In genomic region chr1:53326088-53326597, GRCh38 we compare ENCODE assay signal across 8 cellular contexts. TPM values are rescaled to one million over a fixed set of nuclear protein-coding genes. Genes with fewer than 3 reads are reported as not detected.
DNase-seq lines count a peak whose midpoint lies in the region; ATAC-seq and TF ChIP-seq lines count a peak whose summit lies in the region.

No MANE protein-coding gene starts in this region.

- no peaks in the 10 kb centered on the region for H3K9me2 ChIP-seq in DOHH2 (replicated peaks; ENCODE audit: control insufficient read depth, low read length)

- peaks cover 66% of the 10 kb centered on the region for H3K79me2 ChIP-seq in DOHH2 (ENCODE audit: control insufficient read depth, low read length)

- H3K27ac ChIP-seq in DOHH2 (ENCODE audit: low read depth, low read length), result peak overlapping the region; percentile 84
- peak overlapping the region; percentile 92 for H3K27ac ChIP-seq in Panc1 (ENCODE audit: low read length)

- ATAC-seq in GM21786 (IDR thresholded peaks at IDR 0.05; ENCODE audit: unreplicated experiment), result peak; percentile 86
- peak; percentile 95 for ATAC-seq in Panc1
- ATAC-seq in activated T-cell treated with anti-CD3 and anti-CD28 coated beads, Interleukin-2, amount 50 U/mL, for 72 hours (replicated peaks in 1 of 2), result peak; percentile 88 to 90
- ATAC-seq in natural killer cell, result peak; percentile 75 to 94 (median 82)
- peak; percentile 88 to 89 for ATAC-seq in stimulated activated naive B cell treated with anti-CD40 and anti-IgM and Interleukin-4, amounts not matched to agents 10 μg/mL and 1 μg/mL and 100 μg/mL, for 72 hours (replicated peaks)

- no peaks in the 10 kb centered on the region for H3F3A ChIP-seq in DOHH2 (ENCODE audit: control insufficient read depth, insufficient read depth)

- peak overlapping the region; percentile 96 for H3K27ac Mint-ChIP-seq in activated T-cell treated with anti-CD3 and anti-CD28 coated beads, Interleukin-2, amount 50 U/mL, for 72 hours
- H3K27ac Mint-ChIP-seq in natural killer cell, result peak overlapping the region; percentile 83 to 84
- H3K27ac Mint-ChIP-seq in stimulated activated naive B cell treated with anti-CD40 and anti-IgM and Interleukin-4, amounts not matched to agents 10 μg/mL and 1 μg/mL and 100 μg/mL, for 72 hours, result peak overlapping the region; percentile 98

- no TSS peak for BruUV-seq in Panc1 (replicated peaks; lab: Mats Ljungman, UMichigan)

- H3K36me3 Mint-ChIP-seq in activated T-cell treated with anti-CD3 and anti-CD28 coated beads, Interleukin-2, amount 50 U/mL, for 72 hours (ENCODE audit: insufficient read depth in 2 of 2), result peaks cover 7 to 10% of the 10 kb centered on the region in 2 donors
- H3K36me3 Mint-ChIP-seq in natural killer cell, result no peaks in the 10 kb centered on the region
- H3K36me3 Mint-ChIP-seq in stimulated activated naive B cell treated with anti-CD40 and anti-IgM and Interleukin-4, amounts not matched to agents 10 μg/mL and 1 μg/mL and 100 μg/mL, for 72 hours, result peaks cover 38 to 52% of the 10 kb centered on the region in 2 donors

- peaks cover 29% of the 10 kb centered on the region for H4K20me1 ChIP-seq in DOHH2 (ENCODE audit: control insufficient read depth, insufficient read depth, low read depth, low read length)

- H3K27me3 ChIP-seq in DOHH2 (ENCODE audit: control insufficient read depth, low read length) (no peaks in the 10 kb centered on the region), Panc1 (ENCODE audit: control insufficient read depth, insufficient read depth, low read length) (no peaks in the 10 kb centered on the region)

- H3K4me3 Mint-ChIP-seq in activated T-cell treated with anti-CD3 and anti-CD28 coated beads, Interleukin-2, amount 50 U/mL, for 72 hours, result peak overlapping the region; percentile 92 to 99
- H3K4me3 Mint-ChIP-seq in natural killer cell, result peak overlapping the region; percentile 99
- peak overlapping the region; percentile 97 to 100 for H3K4me3 Mint-ChIP-seq in stimulated activated naive B cell treated with anti-CD40 and anti-IgM and Interleukin-4, amounts not matched to agents 10 μg/mL and 1 μg/mL and 100 μg/mL, for 72 hours

- in situ Hi-C loops in Panc1 (cut with HindIII; ENCODE audit: low pct_unique_long_range_greater_than_20kb, low sequenced_read_pairs), result no loop called here

- DNase-seq in KG1 (lab: John Stamatoyannopoulos, UW) (peak; percentile 83), Panc1 (ENCODE audit: low read depth, low spot score) (peak; percentile 64), fibroblast of peridontal ligament (ENCODE audit: extremely low read depth) (peak; percentile 66), natural killer cell (peak; percentile 73)
- DNase-seq in activated T-cell treated with anti-CD3 and anti-CD28 coated beads, Interleukin-2, amount 50 U/mL, for 72 hours, result peak; percentile 94 to 96
- DNase-seq in stimulated activated naive B cell treated with anti-CD40 and anti-IgM and Interleukin-4, amounts not matched to agents 10 μg/mL and 1 μg/mL and 100 μg/mL, for 72 hours, result peak; percentile 95

- no peaks in the 10 kb centered on the region for H3K9me3 Mint-ChIP-seq in activated T-cell treated with anti-CD3 and anti-CD28 coated beads, Interleukin-2, amount 50 U/mL, for 72 hours
- H3K9me3 Mint-ChIP-seq in natural killer cell, result no peaks in the 10 kb centered on the region
- no peaks in the 10 kb centered on the region for H3K9me3 Mint-ChIP-seq in stimulated activated naive B cell treated with anti-CD40 and anti-IgM and Interleukin-4, amounts not matched to agents 10 μg/mL and 1 μg/mL and 100 μg/mL, for 72 hours

- H3K4me1 ChIP-seq in DOHH2 (ENCODE audit: control insufficient read depth, low read length) (peaks cover 23% of the 10 kb centered on the region), Panc1 (ENCODE audit: control insufficient read depth, insufficient read depth, low read length) (peaks cover 8% of the 10 kb centered on the region)

- H3K4me2 ChIP-seq in DOHH2 (ENCODE audit: low read length), result peak overlapping the region; percentile 68

- POLR2A ChIA-PET in Panc1 (lab: Charles Lee), result interaction anchor here (0.6 to 0.8 kb wide), 2 partner anchors 26 to 187 kb away, joined by 3 to 7 read pairs; no protein-coding TSS in a partner anchor

- peaks cover 58% of the 10 kb centered on the region for H3K36me3 ChIP-seq in DOHH2 (ENCODE audit: control insufficient read depth, low read length)
- no peaks in the 10 kb centered on the region for H3K36me3 ChIP-seq in Panc1 (ENCODE audit: control insufficient read depth, insufficient read depth, low read length)

- CTCF ChIA-PET in Panc1 (lab: Charles Lee), result interaction anchor here (1.5 kb wide), 1 partner anchor 67 kb away, joined by 6 read pairs; no protein-coding TSS in a partner anchor

- peaks cover 45% of the 10 kb centered on the region for H3K4me1 Mint-ChIP-seq in activated T-cell treated with anti-CD3 and anti-CD28 coated beads, Interleukin-2, amount 50 U/mL, for 72 hours (ENCODE audit: low read depth)
- peaks cover 35 to 54% of the 10 kb centered on the region in 2 donors for H3K4me1 Mint-ChIP-seq in natural killer cell
- peaks cover 18 to 53% of the 10 kb centered on the region in 2 donors for H3K4me1 Mint-ChIP-seq in stimulated activated naive B cell treated with anti-CD40 and anti-IgM and Interleukin-4, amounts not matched to agents 10 μg/mL and 1 μg/mL and 100 μg/mL, for 72 hours

- H3K4me3 ChIP-seq in DOHH2 (ENCODE audit: low read length) (peak overlapping the region; percentile 82), Panc1 (ENCODE audit: low read depth in 2 of 2, low read length in 2 of 2) (peak overlapping the region; percentile 63 to 74)

- H3K9me3 ChIP-seq in DOHH2 (ENCODE audit: control insufficient read depth, insufficient read depth, low read length) (no peaks in the 10 kb centered on the region), Panc1 (ENCODE audit: control insufficient read depth, insufficient read depth, low read depth, low read length) (no peaks in the 10 kb centered on the region)

- no peaks in the 10 kb centered on the region for H3K27me3 Mint-ChIP-seq in activated T-cell treated with anti-CD3 and anti-CD28 coated beads, Interleukin-2, amount 50 U/mL, for 72 hours (ENCODE audit: low read depth)
- H3K27me3 Mint-ChIP-seq in natural killer cell (ENCODE audit: low read depth in 2 of 2), result no peaks in the 10 kb centered on the region
- H3K27me3 Mint-ChIP-seq in stimulated activated naive B cell treated with anti-CD40 and anti-IgM and Interleukin-4, amounts not matched to agents 10 μg/mL and 1 μg/mL and 100 μg/mL, for 72 hours, result no peaks in the 10 kb centered on the region

- TF ChIP-seq CTCF in DOHH2 (IDR thresholded peaks at IDR 0.05; ENCODE audit: low read depth, low read length, poor library complexity, severe bottlenecking) (no peak), Panc1 (IDR thresholded peaks at IDR 0.05) (no peak), natural killer cell (IDR thresholded peaks at IDR 0.05) (no peak)

- intact Hi-C loops in Panc1 (cut with micrococcal nuclease; ENCODE audit: unreplicated experiment), result no loop called here
- intact Hi-C loops in natural killer cell (cut with micrococcal nuclease), result no loop called here

RNA-seq across cellular contexts. Expression of gene LRP8, which starts 1.7 kb away (rescaled TPM):
- total RNA-seq in Panc1 (2021; ENCODE audit: unreplicated experiment) (28.6 TPM), natural killer cell (10 to 100 TPM; 23.2 to 27.3 (median 24.9) TPM)
- 24.2 TPM for polyA plus RNA-seq in Panc1 (2012; ENCODE audit: insufficient read length)
- 10 to 100 TPM; 31.4 to 36.5 TPM for total RNA-seq in activated T-cell treated with anti-CD3 and anti-CD28 coated beads, Interleukin-2, amount 50 U/mL, for 72 hours

Comparison
In these comparisons a context has a peak if more than half of its experiments do, and no peak if none do; other contexts are left out.
1. Peak in every context shown above with its lines: DNase-seq, ATAC-seq, H3K4me3 ChIP-seq and H3K27ac ChIP-seq.